Comparison of ENCODE assay signal across 1 cellular context in genomic region chr11:77396305-77396704, GRCh38.
TF ChIP-seq lines count a peak whose summit lies in the region.

No MANE protein-coding gene starts in this region.

TF ChIP-seq in HepG2, 621 proteins besides CTCF, POLR2A, EP300 and RAD21 (continued from another document and continues in another):
- TF ChIP-seq ZBTB46 (CRISPR knock-in tag; IDR thresholded peaks at IDR 0.05; ENCODE audit: borderline replicate concordance) (no peak), BRF2 (CRISPR knock-in tag; IDR thresholded peaks at IDR 0.05) (no peak), CHD4 (IDR thresholded peaks at IDR 0.05; ENCODE audit: borderline replicate concordance, low read length) (no peak), PCBP1 (IDR thresholded peaks at IDR 0.05; ENCODE audit: borderline replicate concordance, low read depth, low read length) (no peak), FOXA1 (IDR thresholded peaks at IDR 0.05) (no peak), FOXA1 (CRISPR knock-in tag; IDR thresholded peaks at IDR 0.05) (no peak), FOXC1 (CRISPR knock-in tag; IDR thresholded peaks at IDR 0.05; ENCODE audit: borderline replicate concordance) (no peak), ZNF773 (CRISPR knock-in tag; IDR thresholded peaks at IDR 0.05; ENCODE audit: borderline replicate concordance) (no peak), ATF2 (CRISPR knock-in tag; IDR thresholded peaks at IDR 0.05) (no peak), CENPT (CRISPR knock-in tag; IDR thresholded peaks at IDR 0.05; ENCODE audit: low read depth) (no peak), SKI (IDR thresholded peaks at IDR 0.05; ENCODE audit: partially characterized antibody) (peak; percentile 17), ZNF274 (CRISPR knock-in tag; IDR thresholded peaks at IDR 0.05) (no peak), PBX2 (CRISPR knock-in tag; IDR thresholded peaks at IDR 0.05) (no peak), SNAPC5 (CRISPR knock-in tag; IDR thresholded peaks at IDR 0.05; ENCODE audit: borderline replicate concordance) (no peak), CREBL2 (CRISPR knock-in tag; IDR thresholded peaks at IDR 0.05; ENCODE audit: borderline replicate concordance) (no peak), NR2C2 (CRISPR knock-in tag; IDR thresholded peaks at IDR 0.05; ENCODE audit: borderline replicate concordance) (no peak), ZSCAN29 (CRISPR knock-in tag; conservative IDR thresholded peaks at IDR 0.05) (no peak), JUNB (CRISPR knock-in tag; IDR thresholded peaks at IDR 0.05; ENCODE audit: borderline replicate concordance) (no peak), GLMP (CRISPR knock-in tag; IDR thresholded peaks at IDR 0.05; ENCODE audit: borderline replicate concordance) (no peak), HNRNPL (IDR thresholded peaks at IDR 0.05; ENCODE audit: low read depth, low read length) (no peak), CREB1 (IDR thresholded peaks at IDR 0.05) (no peak), CREB1 (CRISPR knock-in tag; IDR thresholded peaks at IDR 0.05) (peak; percentile 62), ZNF251 (CRISPR knock-in tag; IDR thresholded peaks at IDR 0.05) (no peak), PRPF4 (IDR thresholded peaks at IDR 0.05; ENCODE audit: low read depth, low read length, poor library complexity, severe bottlenecking) (no peak), FOXA3 (CRISPR knock-in tag; IDR thresholded peaks at IDR 0.05) (peak; percentile 61; the same call in 1 of the 2 replicates), ZBTB40 (IDR thresholded peaks at IDR 0.05) (peak; percentile 73), ZBTB40 (CRISPR knock-in tag; IDR thresholded peaks at IDR 0.05) (peak; percentile 90; the same call in 1 of the 2 replicates), MTERF4 (CRISPR knock-in tag; IDR thresholded peaks at IDR 0.05) (no peak), ELF4 (CRISPR knock-in tag; IDR thresholded peaks at IDR 0.05; ENCODE audit: borderline replicate concordance) (no peak), ZBTB8A (CRISPR knock-in tag; IDR thresholded peaks at IDR 0.05; ENCODE audit: borderline replicate concordance, low read depth) (no peak), ZNF780A (CRISPR knock-in tag; IDR thresholded peaks at IDR 0.05) (no peak), ZNF737 (CRISPR knock-in tag; IDR thresholded peaks at IDR 0.05; ENCODE audit: borderline replicate concordance) (no peak), PAXIP1 (CRISPR knock-in tag; conservative IDR thresholded peaks at IDR 0.05) (0 out of 2 replicates have a peak, but pooled peaks have one; percentile 26), HNRNPH1 (optimal IDR thresholded peaks at IDR 0.05; ENCODE audit: low read depth, low read length) (no peak), HNF4A (CRISPR knock-in tag; IDR thresholded peaks at IDR 0.05) (peak; percentile 20; the same call in 1 of the 2 replicates)
